Comparison of ENCODE assay signal across 16 cellular contexts in the genomic region with DNA sequence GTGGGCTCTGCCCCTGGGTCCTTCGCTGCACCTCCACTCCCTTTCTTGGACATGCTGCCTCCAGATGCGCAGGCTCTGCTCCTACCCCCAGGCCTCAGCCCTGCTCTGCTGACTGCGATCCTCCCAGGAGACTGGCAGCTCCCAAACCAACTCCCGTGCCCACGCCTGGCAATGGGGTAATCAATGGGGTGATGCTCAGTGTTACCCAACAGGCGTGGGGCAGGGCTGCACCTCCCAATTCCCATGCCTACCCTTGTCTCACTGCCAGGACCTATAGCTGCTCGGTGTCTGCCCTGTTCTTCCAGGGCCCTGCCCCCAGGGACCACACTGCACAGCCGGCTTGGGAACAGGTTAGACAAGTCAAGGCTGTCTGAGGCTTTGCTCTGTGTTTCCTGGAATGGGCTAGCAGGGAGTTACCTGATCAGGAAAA. TPM values are rescaled to one million over a fixed set of nuclear protein-coding genes. Genes with fewer than 3 reads are reported as not detected.
DNase-seq lines count a peak whose midpoint lies in the region; ATAC-seq and TF ChIP-seq lines count a peak whose summit lies in the region.
"Had no signal": no experiment of that assay in that cellular context is flagged by ENCODE, and none has a peak within 500 bp of the region (broad histone marks: within the 10 kb centered on the region; RNA-seq: fewer than 3 reads in every experiment).

A gene with protein sequence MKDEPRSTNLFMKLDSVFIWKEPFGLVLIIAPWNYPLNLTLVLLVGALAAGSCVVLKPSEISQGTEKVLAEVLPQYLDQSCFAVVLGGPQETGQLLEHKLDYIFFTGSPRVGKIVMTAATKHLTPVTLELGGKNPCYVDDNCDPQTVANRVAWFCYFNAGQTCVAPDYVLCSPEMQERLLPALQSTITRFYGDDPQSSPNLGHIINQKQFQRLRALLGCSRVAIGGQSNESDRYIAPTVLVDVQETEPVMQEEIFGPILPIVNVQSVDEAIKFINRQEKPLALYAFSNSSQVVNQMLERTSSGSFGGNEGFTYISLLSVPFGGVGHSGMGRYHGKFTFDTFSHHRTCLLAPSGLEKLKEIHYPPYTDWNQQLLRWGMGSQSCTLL (minus strand): TSS at position 182 of the 430 bp plus-strand sequence. CDS start 7,688 bp downstream, outside the sequence.

- H3K27ac Mint-ChIP-seq in progenitor cell of endocrine pancreas, result peak within 1 kb of the TSS; percentile 88
- no peak within 1 kb of the TSS for H3K27ac Mint-ChIP-seq in stimulated activated naive B cell treated with anti-CD40 and anti-IgM and Interleukin-4, amounts not matched to agents 10 μg/mL and 1 μg/mL and 100 μg/mL, for 72 hours
- H3K27ac Mint-ChIP-seq: activated naive CD8-positive, alpha-beta T cell treated with anti-CD3 and anti-CD28 coated beads for 36 hours had no signal

- TF ChIP-seq CTCF in RWPE1 (conservative IDR thresholded peaks at IDR 0.05; ENCODE audit: low read depth) (no peak), progenitor cell of endocrine pancreas (IDR thresholded peaks at IDR 0.05; ENCODE audit: unreplicated experiment) (no peak), foreskin fibroblast (IDR thresholded peaks at IDR 0.05; ENCODE audit: low read depth, low read length) (no peak)

- H3K27me3 Mint-ChIP-seq in progenitor cell of endocrine pancreas, result peaks cover 3% of the 10 kb centered on the region
- H3K27me3 Mint-ChIP-seq in stimulated activated naive B cell treated with anti-CD40 and anti-IgM and Interleukin-4, amounts not matched to agents 10 μg/mL and 1 μg/mL and 100 μg/mL, for 72 hours, result peaks cover 8 to 21% of the 10 kb centered on the region in 2 donors
- H3K27me3 Mint-ChIP-seq: activated naive CD8-positive, alpha-beta T cell treated with anti-CD3 and anti-CD28 coated beads for 36 hours had no signal

- peaks cover 6% of the 10 kb centered on the region for H3K9me3 Mint-ChIP-seq in progenitor cell of endocrine pancreas (ENCODE audit: low read depth)
- H3K9me3 Mint-ChIP-seq in stimulated activated naive B cell treated with anti-CD40 and anti-IgM and Interleukin-4, amounts not matched to agents 10 μg/mL and 1 μg/mL and 100 μg/mL, for 72 hours, result no peaks in the 10 kb centered on the region
- H3K9me3 Mint-ChIP-seq: activated naive CD8-positive, alpha-beta T cell treated with anti-CD3 and anti-CD28 coated beads for 36 hours had no signal

- H3K4me3 Mint-ChIP-seq in progenitor cell of endocrine pancreas (ENCODE audit: low read depth), result peak within 1 kb of the TSS; percentile 19
- H3K4me3 Mint-ChIP-seq in stimulated activated naive B cell treated with anti-CD40 and anti-IgM and Interleukin-4, amounts not matched to agents 10 μg/mL and 1 μg/mL and 100 μg/mL, for 72 hours, result no peak within 1 kb of the TSS
- H3K4me3 Mint-ChIP-seq: activated naive CD8-positive, alpha-beta T cell treated with anti-CD3 and anti-CD28 coated beads for 36 hours had no signal

- H3K4me3 ChIP-seq in foreskin fibroblast (ENCODE audit: low read depth in 1 of 2, low read length in 2 of 2), result no peak within 1 kb of the TSS
- H3K4me3 ChIP-seq: GM23248 had no signal

- H3K27ac ChIP-seq in RWPE1, result no peak within 1 kb of the TSS
- H3K27ac ChIP-seq: GM23248 had no signal

- H3K4me1 Mint-ChIP-seq in progenitor cell of endocrine pancreas (ENCODE audit: low read depth), result peaks cover 16% of the 10 kb centered on the region
- H3K4me1 Mint-ChIP-seq in stimulated activated naive B cell treated with anti-CD40 and anti-IgM and Interleukin-4, amounts not matched to agents 10 μg/mL and 1 μg/mL and 100 μg/mL, for 72 hours, result peaks cover 0 to 4% of the 10 kb centered on the region in 2 donors
- H3K4me1 Mint-ChIP-seq: activated naive CD8-positive, alpha-beta T cell treated with anti-CD3 and anti-CD28 coated beads for 36 hours had no signal

- no peaks in the 10 kb centered on the region for H3K36me3 Mint-ChIP-seq in progenitor cell of endocrine pancreas (ENCODE audit: insufficient read depth)
- no peaks in the 10 kb centered on the region for H3K36me3 Mint-ChIP-seq in stimulated activated naive B cell treated with anti-CD40 and anti-IgM and Interleukin-4, amounts not matched to agents 10 μg/mL and 1 μg/mL and 100 μg/mL, for 72 hours
- H3K36me3 Mint-ChIP-seq: activated naive CD8-positive, alpha-beta T cell treated with anti-CD3 and anti-CD28 coated beads for 36 hours had no signal

- CTCF ChIA-PET in RWPE1 (lab: Yijun Ruan, JAX), result interaction anchor here (0.9 to 1.2 kb wide), 3 partner anchors 9 to 45 kb away, joined by 6 to 7 read pairs (median 6); partner anchors contain the start of gene NUDT8

- DNase-seq in ELF-1 (ENCODE audit: low read depth, low spot score), result peak; percentile 90
- peak; percentile 85 for DNase-seq in RWPE1 (ENCODE audit: low spot score)
- peak; percentile 92 for DNase-seq in islet precursor cell
- no peak for DNase-seq in progenitor cell of endocrine pancreas (ENCODE audit: low spot score, unreplicated experiment)
- no peak for DNase-seq in activated T-cell treated with anti-CD3 and anti-CD28 coated beads, Interleukin-2, amount 50 U/mL, for 1 hour
- no peak for DNase-seq in foreskin fibroblast
- DNase-seq in stimulated activated naive B cell treated with anti-CD40 and anti-IgM and Interleukin-4, amounts not matched to agents 10 μg/mL and 1 μg/mL and 100 μg/mL, for 72 hours, result no peak
- DNase-seq in activated CD8-positive, alpha-beta memory T cell treated with anti-CD3 and anti-CD28 coated beads, Interleukin-2, amount 50 U/mL, for 48 hours, result no peak
- DNase-seq: activated naive CD8-positive, alpha-beta T cell treated with anti-CD3 and anti-CD28 coated beads for 36 hours; GM23248; SHP77 treated with DMSO at 0.1 percent for 48 hours; stimulated activated CD4-positive, alpha-beta T cell treated with anti-CD3 and anti-CD28 coated beads, Interleukin-4, amount 100 ng/mL, for 24 hours; stimulated activated naive CD4-positive, alpha-beta T cell treated with Interleukin-2 at 50 U/mL for 16 hours had no signal

- ATAC-seq in stimulated activated naive B cell treated with anti-CD40 and anti-IgM and Interleukin-4, amounts not matched to agents 10 μg/mL and 1 μg/mL and 100 μg/mL, for 72 hours (replicated peaks), result no peak

- POLR2A ChIA-PET in RWPE1 (lab: Yijun Ruan, JAX; ENCODE audit: low non-redundant PET), result interaction anchor here (0.5 kb wide), 1 partner anchor 604 kb away, joined by 3 read pairs; no protein-coding TSS in a partner anchor

RNA-seq across cellular contexts. Expression of the gene that starts here (rescaled TPM):
- total RNA-seq in progenitor cell of endocrine pancreas, result 0.67 and 1.6 TPM in 2 replicates
- total RNA-seq: activated naive CD8-positive, alpha-beta T cell treated with anti-CD3 and anti-CD28 coated beads for 36 hours; cerebellum; GM23248; M059J; NCI-H460 had no signal

Comparison
In these comparisons a context has a peak if more than half of its experiments do, and no peak if none do; other contexts are left out.
1. DNase-seq: peak in ELF-1 (single experiment), RWPE1 (single experiment) and islet precursor cell (single experiment); none in progenitor cell of endocrine pancreas (single experiment), activated T-cell treated with anti-CD3 and anti-CD28 coated beads, Interleukin-2, amount 50 U/mL, for 1 hour (single experiment), foreskin fibroblast (0 of 2), stimulated activated naive B cell treated with anti-CD40 and anti-IgM and Interleukin-4, amounts not matched to agents 10 μg/mL and 1 μg/mL and 100 μg/mL, for 72 hours (single experiment) and activated CD8-positive, alpha-beta memory T cell treated with anti-CD3 and anti-CD28 coated beads, Interleukin-2, amount 50 U/mL, for 48 hours (single experiment).